Comparison of ENCODE assay signal across 1 cellular context in genomic region chr3:183611326-183611725, GRCh38. TPM values are rescaled to one million over a fixed set of nuclear protein-coding genes. Genes with fewer than 3 reads are reported as not detected.
"Had no signal": no experiment of that assay in that cellular context is flagged by ENCODE, and none has a peak within 500 bp of the region (broad histone marks: within the 10 kb centered on the region; RNA-seq: fewer than 3 reads in every experiment).

No MANE protein-coding gene starts in this region.

RNA-seq across cellular contexts. Expression of gene KLHL6, which starts 55.8 kb away (rescaled TPM):
- polyA plus RNA-seq: SK-N-SH had no signal
